1 cellular context compared by ENCODE assay signal in the genomic region with DNA sequence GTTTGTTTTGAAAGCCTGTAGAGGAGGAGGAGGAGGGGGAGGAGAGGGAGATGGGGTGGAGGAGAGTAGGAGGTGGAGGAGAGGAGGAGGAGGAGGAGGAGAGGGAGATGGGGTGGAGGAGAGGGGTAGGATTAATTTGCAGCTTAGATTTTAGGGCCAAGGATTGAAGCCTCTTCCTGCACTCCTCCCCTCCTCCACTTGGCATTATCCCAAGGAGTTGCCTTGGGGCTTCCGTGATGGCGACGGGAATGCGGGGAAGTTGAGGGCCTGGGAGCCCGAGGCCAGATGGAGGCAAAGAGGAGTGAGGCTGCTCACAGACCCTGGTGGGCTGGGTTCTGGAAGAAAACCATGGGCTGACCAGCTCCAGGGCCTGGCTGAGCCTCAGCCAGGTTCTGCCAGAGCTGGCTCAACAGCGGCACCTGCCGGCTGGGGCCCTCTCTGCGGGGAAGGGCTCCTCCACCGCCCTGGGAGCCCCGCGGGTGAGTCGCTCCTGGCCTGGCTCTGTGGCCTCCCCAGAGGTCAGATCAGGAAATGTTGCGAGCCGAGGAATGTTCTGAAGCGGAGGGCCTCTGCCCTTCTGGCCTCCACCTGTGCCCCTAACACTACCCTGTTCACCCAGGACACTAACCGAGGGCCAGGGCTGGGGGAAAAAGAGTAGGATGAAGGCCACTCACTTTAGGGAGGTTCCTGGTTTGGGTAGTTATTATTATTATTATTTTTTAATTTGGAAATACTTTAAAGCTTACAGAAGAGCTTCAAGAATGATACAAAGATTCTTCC.
A peak's percentile ranks its signal among the peaks of the same experiment; 100 is the strongest.
TF ChIP-seq lines count a peak whose summit lies in the region.

No MANE protein-coding gene starts in this region.

TF ChIP-seq in H1, 55 proteins besides CTCF, POLR2A, EP300 and RAD21 (continues in another document):
- TF ChIP-seq CTBP2 (IDR thresholded peaks at IDR 0.05; ENCODE audit: borderline replicate concordance, insufficient read depth, insufficient read length, low read length) (no peak), SP1 (IDR thresholded peaks at IDR 0.05; ENCODE audit: low read depth, low read length) (peak; percentile 42; the same call in 1 of the 2 replicates), SAP30 (IDR thresholded peaks at IDR 0.05; ENCODE audit: insufficient read depth, insufficient replicate concordance, low read length) (no peak), KDM5A (IDR thresholded peaks at IDR 0.05; ENCODE audit: low read length) (no peak), SIRT6 (IDR thresholded peaks at IDR 0.05; ENCODE audit: low read length) (no peak), HDAC6 (IDR thresholded peaks at IDR 0.05; ENCODE audit: low read depth, low read length) (no peak), SIN3A (conservative IDR thresholded peaks at IDR 0.05 in 1 of 2, IDR thresholded peaks at IDR 0.05 in 1 of 2; ENCODE audit: low read depth in 1 of 2, low read length in 2 of 2) (peak; percentile 48 to 82; a peak in 2 of 4 replicates), PHF8 (conservative IDR thresholded peaks at IDR 0.05; ENCODE audit: low read depth, low read length) (0 out of 2 replicates have a peak, but pooled peaks have one; percentile 20), MAFK (IDR thresholded peaks at IDR 0.05; ENCODE audit: low read depth, low read length) (no peak), RNF2 (IDR thresholded peaks at IDR 0.05; ENCODE audit: borderline replicate concordance, low read depth, low read length, missing control alignments, poor library complexity, severe bottlenecking) (no peak), SRF (IDR thresholded peaks at IDR 0.05; ENCODE audit: low read depth, low read length) (0 out of 2 replicates have a peak, but pooled peaks have one; percentile 23), TBP (IDR thresholded peaks at IDR 0.05; ENCODE audit: low read depth, low read length) (peak; percentile 58; the same call in 1 of the 2 replicates), EGR1 (IDR thresholded peaks at IDR 0.05; ENCODE audit: borderline replicate concordance, low read depth, low read length) (peak; percentile 42; the same call in 1 of the 2 replicates), POLR2AphosphoS5 (IDR thresholded peaks at IDR 0.05; ENCODE audit: low read depth, low read length) (peak; percentile 27; the same call in 1 of the 2 replicates), CHD1 (IDR thresholded peaks at IDR 0.05; ENCODE audit: low read depth, low read length) (no peak), ATF3 (IDR thresholded peaks at IDR 0.05; ENCODE audit: insufficient read depth, low read depth, low read length) (peak; percentile 60; the same call in 1 of the 2 replicates), ZNF274 (IDR thresholded peaks at IDR 0.05; ENCODE audit: borderline replicate concordance, extremely low read depth, low read length) (no peak), USF2 (IDR thresholded peaks at IDR 0.05; ENCODE audit: low read length) (no peak), CEBPB (IDR thresholded peaks at IDR 0.05; ENCODE audit: low read depth, low read length) (peak; percentile 35), SIX5 (IDR thresholded peaks at IDR 0.05; ENCODE audit: low read depth, low read length) (no peak), CHD2 (IDR thresholded peaks at IDR 0.05; ENCODE audit: low read length) (peak; percentile 55), KDM1A (IDR thresholded peaks at IDR 0.05; ENCODE audit: borderline replicate concordance, low read length) (peak; percentile 47; the same call in 1 of the 2 replicates), JUND (IDR thresholded peaks at IDR 0.05; ENCODE audit: low read length) (peak; percentile 70; the same call in 1 of the 2 replicates), KDM4A (IDR thresholded peaks at IDR 0.05; ENCODE audit: low read depth, low read length, severe bottlenecking) (no peak), CHD7 (IDR thresholded peaks at IDR 0.05; ENCODE audit: insufficient replicate concordance, low read length) (no peak), SUZ12 (IDR thresholded peaks at IDR 0.05; ENCODE audit: low read length) (no peak), TAF1 (IDR thresholded peaks at IDR 0.05; ENCODE audit: low read depth, low read length) (peak; percentile 65), CREB1 (IDR thresholded peaks at IDR 0.05) (peak; percentile 56; the same call in 1 of the 2 replicates), GABPA (IDR thresholded peaks at IDR 0.05; ENCODE audit: borderline replicate concordance, insufficient read depth, low read length) (peak; percentile 72), BRCA1 (IDR thresholded peaks at IDR 0.05; ENCODE audit: low read depth, low read length) (no peak), CBX5 (IDR thresholded peaks at IDR 0.05; ENCODE audit: low read depth, low read length) (no peak), TAF7 (optimal IDR thresholded peaks at IDR 0.05; ENCODE audit: borderline replicate concordance, low read depth, low read length) (peak; percentile 93), GTF2F1 (IDR thresholded peaks at IDR 0.05; ENCODE audit: borderline replicate concordance, low read depth, low read length) (no peak), NRF1 (IDR thresholded peaks at IDR 0.05; ENCODE audit: low read depth, low read length) (no peak), YY1 (IDR thresholded peaks at IDR 0.05; ENCODE audit: low read depth, low read length) (peak; percentile 45; the same call in 1 of the 2 replicates), ASH2L (IDR thresholded peaks at IDR 0.05; ENCODE audit: low read length) (peak; percentile 58), MAX (IDR thresholded peaks at IDR 0.05) (peak; percentile 37), HDAC2 (IDR thresholded peaks at IDR 0.05; ENCODE audit: borderline replicate concordance in 1 of 2, low read depth in 2 of 2, low read length in 2 of 2) (0 out of 4 replicates have a peak, but pooled peaks have one; percentile 13 to 66), JUN (IDR thresholded peaks at IDR 0.05; ENCODE audit: low read depth, low read length) (no peak), NANOG (IDR thresholded peaks at IDR 0.05; ENCODE audit: insufficient read depth, low read depth, low read length, poor library complexity, severe bottlenecking) (no peak), TEAD4 (IDR thresholded peaks at IDR 0.05; ENCODE audit: low read depth, low read length) (peak; percentile 80), TCF12 (IDR thresholded peaks at IDR 0.05; ENCODE audit: low read depth, low read length) (peak; percentile 61; the same call in 1 of the 2 replicates), RFX5 (IDR thresholded peaks at IDR 0.05; ENCODE audit: borderline replicate concordance, low read depth, low read length) (no peak), BCL11A (IDR thresholded peaks at IDR 0.05; ENCODE audit: low read depth in 2 of 2, low read length in 2 of 2) (no peak), SP4 (IDR thresholded peaks at IDR 0.05; ENCODE audit: low read length) (peak; percentile 26; the same call in 1 of the 2 replicates), RBBP5 (IDR thresholded peaks at IDR 0.05; ENCODE audit: borderline replicate concordance, low read depth, low read length) (no peak), POU5F1 (IDR thresholded peaks at IDR 0.05; ENCODE audit: low read depth, low read length) (no peak), FOSL1 (IDR thresholded peaks at IDR 0.05; ENCODE audit: insufficient read depth, low read depth, low read length) (no peak), EZH2 (IDR thresholded peaks at IDR 0.05; ENCODE audit: low read depth, low read length, severe bottlenecking) (no peak), SP2 (IDR thresholded peaks at IDR 0.05; ENCODE audit: low read length) (no peak), BACH1 (IDR thresholded peaks at IDR 0.05; ENCODE audit: low read length) (no peak)
- TF ChIP-seq, protein P1, sequence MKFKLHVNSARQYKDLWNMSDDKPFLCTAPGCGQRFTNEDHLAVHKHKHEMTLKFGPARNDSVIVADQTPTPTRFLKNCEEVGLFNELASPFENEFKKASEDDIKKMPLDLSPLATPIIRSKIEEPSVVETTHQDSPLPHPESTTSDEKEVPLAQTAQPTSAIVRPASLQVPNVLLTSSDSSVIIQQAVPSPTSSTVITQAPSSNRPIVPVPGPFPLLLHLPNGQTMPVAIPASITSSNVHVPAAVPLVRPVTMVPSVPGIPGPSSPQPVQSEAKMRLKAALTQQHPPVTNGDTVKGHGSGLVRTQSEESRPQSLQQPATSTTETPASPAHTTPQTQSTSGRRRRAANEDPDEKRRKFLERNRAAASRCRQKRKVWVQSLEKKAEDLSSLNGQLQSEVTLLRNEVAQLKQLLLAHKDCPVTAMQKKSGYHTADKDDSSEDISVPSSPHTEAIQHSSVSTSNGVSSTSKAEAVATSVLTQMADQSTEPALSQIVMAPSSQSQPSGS (IDR thresholded peaks at IDR 0.05; ENCODE audit: low read length) = peak; percentile 74; the same call in 1 of the 2 replicates
- TF ChIP-seq, protein P2, sequence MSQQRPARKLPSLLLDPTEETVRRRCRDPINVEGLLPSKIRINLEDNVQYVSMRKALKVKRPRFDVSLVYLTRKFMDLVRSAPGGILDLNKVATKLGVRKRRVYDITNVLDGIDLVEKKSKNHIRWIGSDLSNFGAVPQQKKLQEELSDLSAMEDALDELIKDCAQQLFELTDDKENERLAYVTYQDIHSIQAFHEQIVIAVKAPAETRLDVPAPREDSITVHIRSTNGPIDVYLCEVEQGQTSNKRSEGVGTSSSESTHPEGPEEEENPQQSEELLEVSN (IDR thresholded peaks at IDR 0.05) = no peak
